Comparison of ENCODE assay signal across 8 cellular contexts in the genomic region with DNA sequence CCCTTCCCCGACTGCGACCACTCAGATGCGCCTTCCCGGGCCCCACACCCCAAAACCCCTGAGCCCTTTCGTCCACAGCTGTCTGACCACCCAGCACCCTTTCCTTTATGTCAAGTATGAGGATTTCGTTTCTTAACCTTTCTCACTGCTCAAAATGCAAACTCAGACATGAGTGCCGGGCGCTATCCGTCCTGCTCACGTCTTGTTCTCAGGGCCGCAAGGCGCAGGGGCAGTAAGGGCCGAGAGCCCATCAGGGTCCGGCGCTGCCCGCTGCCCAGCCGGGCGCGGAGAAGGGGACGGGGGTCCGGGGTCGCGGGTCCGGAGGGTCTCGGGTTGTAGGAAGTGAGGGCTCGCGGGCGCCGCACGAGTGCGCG. TPM values are rescaled to one million over a fixed set of nuclear protein-coding genes. Genes with fewer than 3 reads are reported as not detected.
DNase-seq lines count a peak whose midpoint lies in the region; ATAC-seq and TF ChIP-seq lines count a peak whose summit lies in the region.

No MANE protein-coding gene starts in this region.

- peak overlapping the region; percentile 95 for H3K4me3 Mint-ChIP-seq in GM23338
- H3K4me3 Mint-ChIP-seq in T-helper 17 cell = peak overlapping the region; percentile 100

- peaks cover 58% of the 10 kb centered on the region for H3K9me3 Mint-ChIP-seq in GM23338

- H4K20me1 ChIP-seq in GM23338 (replicated peaks; ENCODE audit: insufficient read depth) = no peaks in the 10 kb centered on the region; the same call in none of the 2 replicates

- no peaks in the 10 kb centered on the region for H3K9me3 ChIP-seq in T-helper 17 cell (ENCODE audit: control insufficient read depth, low read length, poor library complexity, severe bottlenecking)
- H3K9me3 ChIP-seq in left ventricle myocardium inferior (replicated peaks) = peaks cover 14% of the 10 kb centered on the region

- TF ChIP-seq CTCF in GM23338 (conservative IDR thresholded peaks at IDR 0.05; ENCODE audit: low read depth in 2 of 2) (no peak), left ventricle myocardium inferior (IDR thresholded peaks at IDR 0.05; ENCODE audit: borderline replicate concordance) (no peak)

- H3K4me1 Mint-ChIP-seq in GM23338 = peaks cover 18% of the 10 kb centered on the region
- H3K4me1 Mint-ChIP-seq in T-helper 17 cell = peaks cover 30% of the 10 kb centered on the region

- H3K36me3 ChIP-seq in GM23338 (ENCODE audit: insufficient read depth) = peaks cover 38% of the 10 kb centered on the region
- peaks cover 40% of the 10 kb centered on the region for H3K36me3 ChIP-seq in left ventricle myocardium inferior

- H3K27me3 ChIP-seq in GM23338 (ENCODE audit: insufficient read depth) (no peaks in the 10 kb centered on the region; the same call in 1 of the 2 replicates), left ventricle myocardium inferior (ENCODE audit: low read depth) (no peaks in the 10 kb centered on the region)

- H3K4me1 ChIP-seq in GM23338 (ENCODE audit: insufficient read depth) (peaks cover 9% of the 10 kb centered on the region), left ventricle myocardium inferior (peaks cover 45% of the 10 kb centered on the region)

- peaks cover 51% of the 10 kb centered on the region for H3K79me2 ChIP-seq in GM23338 (replicated peaks; ENCODE audit: insufficient read depth)

- H3K27ac ChIP-seq in GM23338 (ENCODE audit: low read depth) = peak overlapping the region; percentile 97
- H3K27ac ChIP-seq in left ventricle myocardium inferior (replicated peaks) = peak overlapping the region; percentile 95
- peak overlapping the region; percentile 93 to 99 (median 98) for H3K27ac ChIP-seq in skin epidermis

- peaks cover 77% of the 10 kb centered on the region for H3K36me3 Mint-ChIP-seq in GM23338 (ENCODE audit: low read depth)
- peaks cover 16% of the 10 kb centered on the region for H3K36me3 Mint-ChIP-seq in T-helper 17 cell (ENCODE audit: low read depth)

- H3K27ac Mint-ChIP-seq in GM23338 (peak overlapping the region; percentile 93), T-helper 17 cell (peak overlapping the region; percentile 100)

- H3F3A ChIP-seq in GM23338 (replicated peaks; ENCODE audit: low read depth) = no peaks in the 10 kb centered on the region

- peaks cover 17% of the 10 kb centered on the region for H3K27me3 Mint-ChIP-seq in GM23338 (ENCODE audit: insufficient read depth, low read depth, poor library complexity)
- H3K27me3 Mint-ChIP-seq in T-helper 17 cell = no peaks in the 10 kb centered on the region

- DNase-seq in AG08395 (ENCODE audit: low spot score) = peak; percentile 19
- no peak for DNase-seq in GM23338 (ENCODE audit: low spot score)
- DNase-seq in T-helper 17 cell = no peak
- DNase-seq in left ventricle myocardium inferior = no peak
- no peak for DNase-seq in SIG-M5 treated with dmso at 0.1 percent for 504 hours (lab: John Stamatoyannopoulos, UW; ENCODE audit: unreplicated experiment)
- DNase-seq in NCI-H1417 (lab: John Stamatoyannopoulos, UW) = no peak
- DNase-seq in DMS153 treated with DMSO at 0.1 percent for 48 hours (lab: John Stamatoyannopoulos, UW; ENCODE audit: unreplicated experiment) = no peak

- H3K4me3 ChIP-seq in GM23338 (peak overlapping the region; percentile 96), left ventricle myocardium inferior (peak overlapping the region; percentile 96), skin epidermis (peak overlapping the region; percentile 69 to 99 (median 92))

- peak overlapping the region; percentile 81 for H3K4me2 ChIP-seq in GM23338

- ATAC-seq in GM23338 (no peak), T-helper 17 cell (no peak)

- H2AFZ ChIP-seq in GM23338 = peak overlapping the region; percentile 99

- intact Hi-C loops in left ventricle myocardium inferior (cut with micrococcal nuclease) = loop anchor here (5.0 kb wide), 1 partner anchor 89 kb away; no protein-coding TSS in a partner anchor

- no peaks in the 10 kb centered on the region for H3K9me2 ChIP-seq in GM23338 (ENCODE audit: insufficient read depth)

TF ChIP-seq in GM23338, 12 proteins besides CTCF, POLR2A, EP300 and RAD21 (continues in another document):
- TF ChIP-seq ETS1 (IDR thresholded peaks at IDR 0.05) (no peak), EZH2 (IDR thresholded peaks at IDR 0.05; ENCODE audit: low read depth, unreplicated experiment) (no peak), ZNF331 (CRISPR knock-in tag; IDR thresholded peaks at IDR 0.05; ENCODE audit: low read depth) (no peak), ZNF114 (CRISPR knock-in tag; IDR thresholded peaks at IDR 0.05) (no peak), NANOG (IDR thresholded peaks at IDR 0.05; ENCODE audit: borderline replicate concordance) (no peak), EZH2phosphoT487 (IDR thresholded peaks at IDR 0.05; ENCODE audit: unreplicated experiment) (no peak), CREB1 (CRISPR knock-in tag; IDR thresholded peaks at IDR 0.05; ENCODE audit: low read depth) (no peak), REST (IDR thresholded peaks at IDR 0.05; ENCODE audit: unreplicated experiment) (no peak), POLR2AphosphoS5 (IDR thresholded peaks at IDR 0.05; ENCODE audit: low read depth) (no peak), STAT1 (IDR thresholded peaks at IDR 0.05; ENCODE audit: unreplicated experiment) (no peak)

RNA-seq across cellular contexts. Expression of gene RBM33, which starts 0.7 kb away (rescaled TPM):
- total RNA-seq in GM23338 (2014; rRNA removed; shearing (Covaris generic)) = 26.1 and 47.7 TPM in 2 replicates
- polyA plus RNA-seq in GM23338 (2016; fragmentation: Nextera tagmentation; extraction: Ambion mirVana) = 88.5 and 94.7 TPM in 2 replicates
- total RNA-seq in T-helper 17 cell (100 to 1,000 TPM; 135 to 178 TPM), left ventricle myocardium inferior (30.8 TPM)
